Comparison of ENCODE assay signal across 30 cellular contexts in genomic region chr2:79903601-79904000, GRCh38.
"Had no signal": no experiment of that assay in that cellular context is flagged by ENCODE, and none has a peak within 500 bp of the region (broad histone marks: within the 10 kb centered on the region; RNA-seq: fewer than 3 reads in every experiment).

No MANE protein-coding gene starts in this region.

- H3K27me3 Mint-ChIP-seq: natural killer cell treated with Interleukin-12 subunit alpha and Interleukin-12 subunit beta and Interleukin-15 and Interleukin-18, amount 100 ng/mL, for 72 hours; progenitor cell of endocrine pancreas; stimulated activated memory B cell treated with anti-CD40 and anti-IgM and Interleukin-4, amounts not matched to agents 10 μg/mL and 1 μg/mL and 100 μg/mL, for 72 hours; stimulated activated naive CD8-positive, alpha-beta T cell treated with anti-CD3 and anti-CD28 coated beads, Interleukin-15, amount 100 ng/mL, for 72 hours had no signal

- H3K4me3 Mint-ChIP-seq: naive thymus-derived CD8-positive, alpha-beta T cell; natural killer cell treated with Interleukin-12 subunit alpha and Interleukin-12 subunit beta and Interleukin-15 and Interleukin-18, amount 100 ng/mL, for 72 hours; nephron progenitor cell; neural crest cell; stimulated activated memory B cell treated with anti-CD40 and anti-IgM and Interleukin-4, amounts not matched to agents 10 μg/mL and 1 μg/mL and 100 μg/mL, for 72 hours; stimulated activated naive CD8-positive, alpha-beta T cell treated with anti-CD3 and anti-CD28 coated beads, Interleukin-15, amount 100 ng/mL, for 72 hours; type B pancreatic cell had no signal

- H3K27ac Mint-ChIP-seq: naive thymus-derived CD8-positive, alpha-beta T cell; natural killer cell treated with Interleukin-12 subunit alpha and Interleukin-12 subunit beta and Interleukin-15 and Interleukin-18, amount 100 ng/mL, for 72 hours; nephron progenitor cell; progenitor cell of endocrine pancreas; stimulated activated memory B cell treated with anti-CD40 and anti-IgM and Interleukin-4, amounts not matched to agents 10 μg/mL and 1 μg/mL and 100 μg/mL, for 72 hours; stimulated activated naive CD8-positive, alpha-beta T cell treated with anti-CD3 and anti-CD28 coated beads, Interleukin-15, amount 100 ng/mL, for 72 hours; type B pancreatic cell had no signal

- H3K79me2 ChIP-seq: parathyroid adenoma had no signal

- H3K4me1 Mint-ChIP-seq: naive thymus-derived CD8-positive, alpha-beta T cell; neural crest cell; stimulated activated memory B cell treated with anti-CD40 and anti-IgM and Interleukin-4, amounts not matched to agents 10 μg/mL and 1 μg/mL and 100 μg/mL, for 72 hours; stimulated activated naive CD8-positive, alpha-beta T cell treated with anti-CD3 and anti-CD28 coated beads, Interleukin-15, amount 100 ng/mL, for 72 hours had no signal

- H3K9ac ChIP-seq: parathyroid adenoma had no signal

- H3K4me1 ChIP-seq: parathyroid adenoma, psoas muscle, right lobe of liver, sigmoid colon, suprapubic skin, testis, tibial artery, transverse colon, upper lobe of right lung, uterus had no signal

- H3K36me3 Mint-ChIP-seq: naive thymus-derived CD8-positive, alpha-beta T cell; natural killer cell treated with Interleukin-12 subunit alpha and Interleukin-12 subunit beta and Interleukin-15 and Interleukin-18, amount 100 ng/mL, for 72 hours; stimulated activated memory B cell treated with anti-CD40 and anti-IgM and Interleukin-4, amounts not matched to agents 10 μg/mL and 1 μg/mL and 100 μg/mL, for 72 hours; type B pancreatic cell had no signal

- H3K36me3 ChIP-seq: ovary, right lobe of liver, sigmoid colon, suprapubic skin, tibial artery, transverse colon, upper lobe of right lung, uterus had no signal

- H3K27me3 ChIP-seq: ovary, right lobe of liver, sigmoid colon, suprapubic skin, testis, tibial artery, transverse colon, upper lobe of right lung, uterus had no signal

- H2AFZ ChIP-seq: parathyroid adenoma had no signal

- H3K9me3 Mint-ChIP-seq: naive thymus-derived CD8-positive, alpha-beta T cell; nephron progenitor cell; neural crest cell; stimulated activated memory B cell treated with anti-CD40 and anti-IgM and Interleukin-4, amounts not matched to agents 10 μg/mL and 1 μg/mL and 100 μg/mL, for 72 hours; type B pancreatic cell had no signal

- H3K4me3 ChIP-seq: ovary, psoas muscle, right lobe of liver, sigmoid colon, suprapubic skin, testis, tibial artery, transverse colon, upper lobe of right lung, uterus had no signal

- DNase-seq: naive thymus-derived CD8-positive, alpha-beta T cell; nephron progenitor cell; occipital lobe; ovary; psoas muscle; right cardiac atrium; right lobe of liver; sigmoid colon; small intestine; stimulated activated CD4-positive, alpha-beta T cell treated with anti-CD3 and anti-CD28 coated beads, Interleukin-12 subunit alpha, Interleukin-12 subunit beta, amount 100 ng/mL, for 4 hours; stimulated activated CD4-positive, alpha-beta T cell treated with anti-CD3 and anti-CD28 coated beads, Interleukin-1b, Interleukin-23, amount 100 ng/mL, for 48 hours; stimulated activated CD4-positive, alpha-beta T cell treated with anti-CD3 and anti-CD28 coated beads, Interleukin-4, amount 100 ng/mL, for 1 hour; stimulated activated CD4-positive, alpha-beta T cell treated with anti-CD3 and anti-CD28 coated beads, Interleukin-4, amount 100 ng/mL, for 4 hours; stimulated activated CD8-positive, alpha-beta memory T cell treated with anti-CD3 and anti-CD28 coated beads, Interleukin-4, amount 100 ng/mL, for 48 hours; stimulated activated naive CD4-positive, alpha-beta T cell; stimulated activated naive CD8-positive, alpha-beta T cell treated with anti-CD3 and anti-CD28 coated beads, Interleukin-15, amount 100 ng/mL, for 72 hours; stimulated activated naive CD8-positive, alpha-beta T cell treated with anti-CD3 and anti-CD28 coated beads, Interleukin-15, Interleukin-2, amounts not matched to agents 100 U/mL and 50 U/mL, for 24 hours; substantia nigra; testis; tibial artery; transverse colon; upper lobe of right lung; uterus had no signal

- H3K27ac ChIP-seq: ovary, parathyroid adenoma, psoas muscle, right lobe of liver, sigmoid colon, suprapubic skin, testis, tibial artery, transverse colon, upper lobe of right lung, uterus had no signal

- ATAC-seq: naive thymus-derived CD8-positive, alpha-beta T cell; natural killer cell treated with Interleukin-12 subunit alpha and Interleukin-12 subunit beta and Interleukin-15 and Interleukin-18, amount 100 ng/mL, for 72 hours; psoas muscle; right cardiac atrium; right lobe of liver; stimulated activated memory B cell treated with anti-CD40 and anti-IgM and Interleukin-4, amounts not matched to agents 10 μg/mL and 1 μg/mL and 100 μg/mL, for 72 hours; stimulated activated naive CD8-positive, alpha-beta T cell treated with anti-CD3 and anti-CD28 coated beads, Interleukin-15, amount 100 ng/mL, for 72 hours; stimulated activated naive CD8-positive, alpha-beta T cell treated with anti-CD3 and anti-CD28 coated beads, Interleukin-15, Interleukin-2, amounts not matched to agents 100 U/mL and 50 U/mL, for 24 hours; upper lobe of right lung had no signal

- H3K9me3 ChIP-seq: ovary, psoas muscle, right lobe of liver, sigmoid colon, suprapubic skin, testis, tibial artery, transverse colon, upper lobe of right lung, uterus had no signal
